Comparison of ENCODE assay signal across 24 cellular contexts in genomic region chrX:10006086-10006485, GRCh38. TPM values are rescaled to one million over a fixed set of nuclear protein-coding genes. Genes with fewer than 3 reads are reported as not detected.
"Had no signal": no experiment of that assay in that cellular context is flagged by ENCODE, and none has a peak within 500 bp of the region (broad histone marks: within the 10 kb centered on the region; RNA-seq: fewer than 3 reads in every experiment).

No MANE protein-coding gene starts in this region.

- H3K9me3 Mint-ChIP-seq: IgD-negative memory B cell had no signal

- H3K9ac ChIP-seq: KMS-11 had no signal

- FAIRE-seq: K562, RCC 7860 had no signal

- H3K27me3 ChIP-seq: SJSA1 had no signal

- H3K36me3 ChIP-seq: SJSA1 had no signal

- DNase-seq: Kasumi-1, MM.1S, NCI-H1092 treated with DMSO at 0.1 percent for 48 hours, NCI-H1436, NCI-H187, NCI-H2029, NCI-H2081 treated with DMSO at 0.1 percent for 48 hours, NCI-H2171, NCI-H226, NCI-H446, NCI-H510A, NCI-H524 treated with DMSO at 0.1 percent for 48 hours, NCI-H774, Right ventricle myocardium superior, RPMI8226, SIG-M5 had no signal

- ATAC-seq: K562 had no signal

- H3K4me2 ChIP-seq: KMS-11 had no signal

- H3K4me3 ChIP-seq: K562, SJSA1, SK-N-MC had no signal

- H3K27ac ChIP-seq: SJSA1, SK-N-MC had no signal

- H3K36me3 Mint-ChIP-seq: IgD-negative memory B cell had no signal

- H3K4me3 Mint-ChIP-seq: IgD-negative memory B cell had no signal

- H3K9me3 ChIP-seq: SJSA1 had no signal

RNA-seq across cellular contexts. Expression of gene CLDN34, which starts 38.9 kb away (rescaled TPM):
- total RNA-seq: HT1080, K562, M059J, Right ventricle myocardium superior, SJSA1 had no signal
- polyA plus RNA-seq: IgD-negative memory B cell, K562 had no signal
